Comparison of ENCODE assay signal across 8 cellular contexts in genomic region chr13:98577823-98578285, GRCh38. TPM values are rescaled to one million over a fixed set of nuclear protein-coding genes. Genes with fewer than 3 reads are reported as not detected.
A peak's percentile ranks its signal among the peaks of the same experiment; 100 is the strongest.
DNase-seq lines count a peak whose midpoint lies in the region; ATAC-seq and TF ChIP-seq lines count a peak whose summit lies in the region.

No MANE protein-coding gene starts in this region.

- H3K36me3 Mint-ChIP-seq in naive thymus-derived CD4-positive, alpha-beta T cell, result peaks cover 0 to 12% (median 0%) of the 10 kb centered on the region in 5 donors

- intact Hi-C loops in naive thymus-derived CD4-positive, alpha-beta T cell (cut with micrococcal nuclease), result loop anchor here (1.0 to 10.0 kb wide), 7 partner anchors 102 to 1353 kb away; partner anchors contain the start of genes CLYBL (in 1 of the 2), FARP1 (in 1 of the 2) and MBNL2 (in 1 of the 2)

- no peaks in the 10 kb centered on the region for H3K9me3 Mint-ChIP-seq in naive thymus-derived CD4-positive, alpha-beta T cell

- H3K9me3 ChIP-seq in ectodermal cell (ENCODE audit: control insufficient read depth, low read length), result no peaks in the 10 kb centered on the region
- no peaks in the 10 kb centered on the region for H3K9me3 ChIP-seq in naive thymus-derived CD4-positive, alpha-beta T cell (ENCODE audit: control insufficient read depth in 2 of 3, low read length in 3 of 3)

- TF ChIP-seq CTCF in BJ (IDR thresholded peaks at IDR 0.05; ENCODE audit: insufficient read depth, low read depth, low read length), result no peak

- H3K27ac Mint-ChIP-seq in naive thymus-derived CD4-positive, alpha-beta T cell, result peak overlapping the region; percentile 77 to 96 (median 91)

- H3K4me1 ChIP-seq in ectodermal cell (ENCODE audit: control insufficient read depth, insufficient read depth, low read length), result peaks cover 35% of the 10 kb centered on the region
- peaks cover 19 to 29% of the 10 kb centered on the region in 2 donors for H3K4me1 ChIP-seq in naive thymus-derived CD4-positive, alpha-beta T cell (ENCODE audit: control insufficient read depth in 2 of 2, insufficient read depth in 2 of 2, low read length in 2 of 2)

- WGBS in ectodermal cell, 2 experiments, result 31 to 32% methylated on average over 14 of the region's 14 CpGs

- ATAC-seq in naive thymus-derived CD4-positive, alpha-beta T cell, result no peak
- ATAC-seq in GM19455 (IDR thresholded peaks at IDR 0.05; ENCODE audit: unreplicated experiment) (no peak), GM19397 (IDR thresholded peaks at IDR 0.05; ENCODE audit: unreplicated experiment) (no peak), GM18861 (IDR thresholded peaks at IDR 0.05; ENCODE audit: unreplicated experiment) (no peak)

- H3K36me3 ChIP-seq in BJ (ENCODE audit: control insufficient read depth, insufficient read depth, low read length), result no peaks in the 10 kb centered on the region
- no peaks in the 10 kb centered on the region for H3K36me3 ChIP-seq in ectodermal cell (ENCODE audit: control insufficient read depth, insufficient read depth, low read length)
- H3K36me3 ChIP-seq in naive thymus-derived CD4-positive, alpha-beta T cell (ENCODE audit: control insufficient read depth in 2 of 3, insufficient read depth in 3 of 3, low read length in 3 of 3), result no peaks in the 10 kb centered on the region

- H3K4me3 Mint-ChIP-seq in naive thymus-derived CD4-positive, alpha-beta T cell, result peak overlapping the region; percentile 49 to 89 (median 76)

- H3K27me3 Mint-ChIP-seq in naive thymus-derived CD4-positive, alpha-beta T cell, result no peaks in the 10 kb centered on the region

- H3K27ac ChIP-seq in ectodermal cell (ENCODE audit: insufficient read depth, low read depth, low read length, poor library complexity, severe bottlenecking), result peak overlapping the region; percentile 85
- peak overlapping the region; percentile 72 for H3K27ac ChIP-seq in naive thymus-derived CD4-positive, alpha-beta T cell (ENCODE audit: low read depth, low read length)

- DNase-seq in BJ (ENCODE audit: low read depth), result no peak
- peak; percentile 19 for DNase-seq in NCI-H2227 (lab: John Stamatoyannopoulos, UW; ENCODE audit: unreplicated experiment)
- DNase-seq in naive thymus-derived CD4-positive, alpha-beta T cell, result no peak
- no peak for DNase-seq in H4 (ENCODE audit: low spot score)

- CTCF ChIA-PET in BJ (lab: Yijun Ruan, JAX), result interaction anchor here (0.9 kb wide), 1 partner anchor 76 kb away, joined by 3 read pairs; no protein-coding TSS in a partner anchor
- CTCF ChIA-PET in naive thymus-derived CD4-positive, alpha-beta T cell (lab: Charles Lee), result no interaction called here

- H3K4me3 ChIP-seq in BJ (ENCODE audit: low read depth, low read length) (peak overlapping the region; percentile 82), ectodermal cell (ENCODE audit: insufficient read depth, low read depth, low read length) (peak overlapping the region; percentile 62)
- H3K4me3 ChIP-seq in naive thymus-derived CD4-positive, alpha-beta T cell (ENCODE audit: low read length), result peak overlapping the region; percentile 29

- POLR2A ChIA-PET in BJ (lab: Charles Lee), result no interaction called here
- POLR2A ChIA-PET in naive thymus-derived CD4-positive, alpha-beta T cell (lab: Charles Lee), result interaction anchor here (0.6 to 1.9 kb wide), 8 partner anchors 11 to 1250 kb away, joined by 3 to 12 read pairs (median 4); no protein-coding TSS in a partner anchor

- H3K4me1 Mint-ChIP-seq in naive thymus-derived CD4-positive, alpha-beta T cell, result peaks cover 29 to 46% (median 32%) of the 10 kb centered on the region in 7 donors

- H3K27me3 ChIP-seq in BJ (ENCODE audit: control insufficient read depth, insufficient read depth, low read length) (no peaks in the 10 kb centered on the region), ectodermal cell (ENCODE audit: control insufficient read depth, insufficient read depth, low read length, poor library complexity, severe bottlenecking) (no peaks in the 10 kb centered on the region)
- no peaks in the 10 kb centered on the region for H3K27me3 ChIP-seq in naive thymus-derived CD4-positive, alpha-beta T cell (ENCODE audit: control insufficient read depth in 2 of 2, insufficient read depth in 2 of 2, low read length in 2 of 2)

RNA-seq across cellular contexts. Expression of gene STK24, which starts 0.9 kb away (rescaled TPM):
- 32.8 and 36.7 TPM in 2 replicates for polyA plus RNA-seq in BJ (2011; rRNA removed)
- polyA minus RNA-seq in BJ (2011; rRNA and poly(A)+ RNA removed), result 17.5 and 29.9 TPM in 2 replicates
- polyA plus RNA-seq in ectodermal cell (2013, experiment 1 of 4), result 201 TPM
- 201 TPM for polyA plus RNA-seq in ectodermal cell (2013, experiment 2 of 4)
- polyA plus RNA-seq in ectodermal cell (2013, experiment 3 of 4), result 138 TPM
- 128 TPM for polyA plus RNA-seq in ectodermal cell (2013, experiment 4 of 4)
- 100 to 1,000 TPM in 3 of 5 experiments, 10 to 100 TPM in 2; 90.1 to 148 (median 121) TPM for total RNA-seq in naive thymus-derived CD4-positive, alpha-beta T cell
- polyA plus RNA-seq in naive thymus-derived CD4-positive, alpha-beta T cell, result 10 to 100 TPM; 29.8 to 44.4 TPM
- total RNA-seq in H4 (2014; rRNA removed; shearing (Covaris generic)), result 57.3 and 73.4 TPM in 2 replicates

Comparison
In these comparisons a context has a peak if more than half of its experiments do, and no peak if none do; other contexts are left out.
1. H3K4me3 ChIP-seq: peak in every context shown above with its lines; median percentile 82 in BJ; 62 in ectodermal cell; 29 in naive thymus-derived CD4-positive, alpha-beta T cell.